In genomic region chr2:3299130-3299529, GRCh38 we compare ENCODE assay signal across 17 cellular contexts.
DNase-seq lines count a peak whose midpoint lies in the region; ATAC-seq, FAIRE-seq and TF ChIP-seq lines count a peak whose summit lies in the region.
"Had no signal": no experiment of that assay in that cellular context is flagged by ENCODE, and none has a peak within 500 bp of the region (broad histone marks: within the 10 kb centered on the region; RNA-seq: fewer than 3 reads in every experiment).

No MANE protein-coding gene starts in this region.

- WGBS in right cardiac atrium, result 96% methylated on average over 12 of the region's 12 CpGs

- intact Hi-C loops in cardiac septum (cut with DNase I), result no loop called here
- intact Hi-C loops in right cardiac atrium (cut with DNase I), result no loop called here
- intact Hi-C loops in kidney (cut with DNase I), result no loop called here
- intact Hi-C loops in posterior vena cava (cut with DNase I), result no loop called here
- intact Hi-C loops in upper lobe of right lung (cut with DNase I), result no loop called here

- no peak overlapping the region for H3K27ac Mint-ChIP-seq in osteocyte (ENCODE audit: unreplicated experiment)

- no peaks in the 10 kb centered on the region for H3K9me3 Mint-ChIP-seq in osteocyte (ENCODE audit: unreplicated experiment)

- peaks cover 17% of the 10 kb centered on the region for H3K4me1 Mint-ChIP-seq in osteocyte (ENCODE audit: unreplicated experiment)

- H3K27ac ChIP-seq in right cardiac atrium (ENCODE audit: low read length) (no peak overlapping the region), kidney (ENCODE audit: low read depth in 2 of 2, low read length in 2 of 2) (no peak overlapping the region), upper lobe of right lung (no peak overlapping the region)
- H3K27ac ChIP-seq: BLaER1 had no signal

- ATAC-seq in right cardiac atrium, result no peak
- no peak for ATAC-seq in upper lobe of right lung

- H3K27me3 Mint-ChIP-seq in osteocyte (ENCODE audit: unreplicated experiment), result no peaks in the 10 kb centered on the region

- no peaks in the 10 kb centered on the region for H3K36me3 Mint-ChIP-seq in osteocyte (ENCODE audit: unreplicated experiment)

- DNase-seq in cardiac septum (ENCODE audit: low spot score) (peak; percentile 15), right cardiac atrium (no peak), kidney (peak; percentile 32), posterior vena cava (ENCODE audit: low spot score) (peak; percentile 62), upper lobe of right lung (peak; percentile 18), SIG-M5 treated with dmso at 0.1 percent for 504 hours (lab: John Stamatoyannopoulos, UW; ENCODE audit: unreplicated experiment) (no peak), osteocyte (ENCODE audit: extremely low spot score, unreplicated experiment) (no peak), nucleus accumbens (lab: John Stamatoyannopoulos, UW) (no peak)
- DNase-seq: DMS79, KBM-7, NCI-H1105 treated with DMSO at 0.1 percent for 48 hours, NCI-H1694 treated with DMSO at 0.1 percent for 48 hours, SHP77 had no signal

- FAIRE-seq in kidney (lab: Jason Lieb, UNC), result no peak
- FAIRE-seq: GM12892, GM18507, RCC 7860 had no signal

- H3K9me3 ChIP-seq in right cardiac atrium (ENCODE audit: control insufficient read depth, low read length), result no peaks in the 10 kb centered on the region
- no peaks in the 10 kb centered on the region for H3K9me3 ChIP-seq in kidney (ENCODE audit: control insufficient read depth in 1 of 2, low read length in 2 of 2)
- no peaks in the 10 kb centered on the region for H3K9me3 ChIP-seq in upper lobe of right lung

- no peak overlapping the region for H3K9ac ChIP-seq in kidney (ENCODE audit: low read length in 2 of 2)
- H3K9ac ChIP-seq: BLaER1 had no signal

- H3K27me3 ChIP-seq in right cardiac atrium (ENCODE audit: control insufficient read depth, insufficient read depth) (no peaks in the 10 kb centered on the region), upper lobe of right lung (no peaks in the 10 kb centered on the region)
- H3K27me3 ChIP-seq: BLaER1 had no signal

- H3K36me3 ChIP-seq in kidney (ENCODE audit: control insufficient read depth in 1 of 2, insufficient read depth in 2 of 2, low read length in 2 of 2), result no peaks in the 10 kb centered on the region
- no peaks in the 10 kb centered on the region for H3K36me3 ChIP-seq in upper lobe of right lung

- H3K4me3 ChIP-seq in right cardiac atrium (ENCODE audit: low read length) (no peak overlapping the region), kidney (ENCODE audit: low read length in 2 of 2) (no peak overlapping the region), upper lobe of right lung (no peak overlapping the region)
- H3K4me3 ChIP-seq: BLaER1 had no signal

- no peak overlapping the region for H3K4me3 Mint-ChIP-seq in osteocyte (ENCODE audit: unreplicated experiment)

- no peak for TF ChIP-seq CTCF in kidney (IDR thresholded peaks at IDR 0.05; ENCODE audit: borderline replicate concordance, extremely low read depth, insufficient read depth)
- TF ChIP-seq CTCF in upper lobe of right lung (IDR thresholded peaks at IDR 0.05), result no peak
- TF ChIP-seq CTCF in osteocyte (IDR thresholded peaks at IDR 0.05), result no peak

- H3K4me1 ChIP-seq in right cardiac atrium (ENCODE audit: control insufficient read depth, insufficient read depth, low read length) (no peaks in the 10 kb centered on the region), kidney (ENCODE audit: control insufficient read depth in 1 of 2, insufficient read depth in 1 of 2, low read depth in 1 of 2, low read length in 2 of 2) (peaks cover 0 to 7% of the 10 kb centered on the region in 2 donors), upper lobe of right lung (no peaks in the 10 kb centered on the region)

Comparison
In these comparisons a context has a peak if more than half of its experiments do, and no peak if none do; other contexts are left out.
1. DNase-seq: peak in cardiac septum (single experiment), kidney (single experiment), posterior vena cava (single experiment) and upper lobe of right lung (single experiment); none in right cardiac atrium (0 of 3), SIG-M5 treated with dmso at 0.1 percent for 504 hours (single experiment), osteocyte (single experiment) and nucleus accumbens (0 of 56).